ENCODE assay signal across 16 cellular contexts in the genomic region with DNA sequence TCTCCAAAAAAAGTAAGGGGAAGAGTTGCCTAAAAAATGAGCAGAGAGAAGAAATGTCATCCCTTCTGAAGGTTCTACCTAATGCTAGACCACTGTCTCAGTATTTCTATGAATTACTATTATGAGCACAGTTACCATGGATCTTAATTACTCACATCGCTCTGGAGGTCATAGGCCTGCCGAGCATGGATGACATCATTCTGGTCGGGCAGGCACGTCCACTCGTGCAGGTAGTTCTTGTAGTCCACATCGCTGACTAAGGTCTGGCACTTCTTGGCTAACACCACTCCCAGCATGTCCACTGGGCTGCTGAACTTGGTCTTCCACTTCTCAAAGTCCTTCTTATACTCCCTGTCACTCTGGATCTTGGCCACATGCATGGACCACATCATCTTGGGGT.
DNase-seq lines count a peak whose midpoint lies in the region; ATAC-seq, FAIRE-seq and TF ChIP-seq lines count a peak whose summit lies in the region.
"Had no signal": no experiment of that assay in that cellular context is flagged by ENCODE, and none has a peak within 500 bp of the region (broad histone marks: within the 10 kb centered on the region; RNA-seq: fewer than 3 reads in every experiment).

No MANE protein-coding gene starts in this region.

- no peak overlapping the region for H3K4me2 ChIP-seq in HepG2 (ENCODE audit: low read depth, low read length)
- no peak overlapping the region for H3K4me2 ChIP-seq in K562 (ENCODE audit: insufficient read depth, low read length)
- H3K4me2 ChIP-seq: BLaER1 had no signal

- no peak for TF ChIP-seq RAD21 in HepG2 (CRISPR knock-in tag; IDR thresholded peaks at IDR 0.05)
- no peak for TF ChIP-seq RAD21 in K562 (CRISPR knock-in tag; conservative IDR thresholded peaks at IDR 0.05 in 1 of 2, IDR thresholded peaks at IDR 0.05 in 1 of 2)

- H3K4me3 ChIP-seq in HepG2 (replicated peaks in 1 of 3; ENCODE audit: insufficient read depth in 1 of 3, low read depth in 2 of 3, low read length in 3 of 3) (no peak overlapping the region), right lobe of liver (no peak overlapping the region), K562 (no peak overlapping the region)
- H3K4me3 ChIP-seq: BLaER1 had no signal

- TF ChIP-seq EP300 in HepG2 (IDR thresholded peaks at IDR 0.05; ENCODE audit: low read depth in 2 of 2, low read length in 2 of 2): no peak
- no peak for TF ChIP-seq EP300 in HepG2 (CRISPR knock-in tag; IDR thresholded peaks at IDR 0.05; ENCODE audit: borderline replicate concordance)
- no peak for TF ChIP-seq EP300 in K562 (IDR thresholded peaks at IDR 0.05; ENCODE audit: low read length)

- POLR2A ChIA-PET in HepG2 (lab: Yijun Ruan, JAX): no interaction called here
- POLR2A ChIA-PET in K562 (lab: Yijun Ruan, JAX): interaction anchor here (1.2 kb wide), 1 partner anchor 10 kb away, joined by 3 read pairs; no protein-coding TSS in a partner anchor

- FAIRE-seq in HepG2 (lab: Jason Lieb, UNC) (no peak), K562 (lab: Jason Lieb, UNC) (no peak), urothelium cell line (lab: Jason Lieb, UNC) (peak; percentile 56)
- FAIRE-seq: H1 had no signal

- no peak for DNase-seq in HepG2 (ENCODE audit: low spot score)
- DNase-seq in right lobe of liver: no peak
- DNase-seq in K562 (ENCODE audit: extremely low read depth in 1 of 4, low spot score in 3 of 4): no peak
- DNase-seq in kidney tubule cell (ENCODE audit: low spot score): peak; percentile 77
- no peak for DNase-seq in urothelium cell line (ENCODE audit: low spot score)
- no peak for DNase-seq in retina
- DNase-seq in NCI-H1694 (lab: John Stamatoyannopoulos, UW): no peak
- no peak for DNase-seq in cerebellar cortex (ENCODE audit: low spot score)
- DNase-seq: 8988T; CD4-positive, alpha-beta memory T cell; DMS153; DMS79; GF-D8; H9 had no signal

- H3K9me3 ChIP-seq in HepG2 (ENCODE audit: low read length) (no peaks in the 10 kb centered on the region), right lobe of liver (no peaks in the 10 kb centered on the region), K562 (replicated peaks; ENCODE audit: control insufficient read depth, insufficient read depth, low read depth, low read length) (no peaks in the 10 kb centered on the region)
- H3K9me3 ChIP-seq: BLaER1 had no signal

- H2AFZ ChIP-seq in HepG2 (ENCODE audit: low read length) (no peak overlapping the region), K562 (ENCODE audit: low read depth, low read length) (no peak overlapping the region)

- in situ Hi-C loops in HepG2 (cut with HindIII; ENCODE audit: extremely low pct_ligation_motif_present, low pct_unique_long_range_greater_than_20kb): loop anchor here (25.0 kb wide), 1 partner anchor 385 kb away; no protein-coding TSS in a partner anchor
- in situ Hi-C loops in K562 (cut with MboI): no loop called here

- TF ChIP-seq CTCF in HepG2 (CRISPR knock-in tag; IDR thresholded peaks at IDR 0.05): no peak
- TF ChIP-seq CTCF in right lobe of liver (IDR thresholded peaks at IDR 0.05): no peak
- no peak for TF ChIP-seq CTCF in K562 (IDR thresholded peaks at IDR 0.05 in 2 of 3, conservative IDR thresholded peaks at IDR 0.05 in 1 of 3; ENCODE audit: insufficient read depth in 2 of 3, low read depth in 1 of 3, low read length in 3 of 3)

- CTCF ChIA-PET in HepG2 (lab: Yijun Ruan, JAX; ENCODE audit: low intra/inter-chr PET ratio, low total read pairs): no interaction called here
- CTCF ChIA-PET in K562 (lab: Yijun Ruan, JAX; ENCODE audit: low intra/inter-chr PET ratio): no interaction called here

- H3K4me1 ChIP-seq in HepG2 (ENCODE audit: insufficient read depth, low read length) (peaks cover 10% of the 10 kb centered on the region), right lobe of liver (no peaks in the 10 kb centered on the region), K562 (replicated peaks in 1 of 2; ENCODE audit: control insufficient read depth in 2 of 2, insufficient read depth in 2 of 2, low read length in 2 of 2) (no peaks in the 10 kb centered on the region)
- H3K4me1 ChIP-seq: BLaER1 had no signal

- H3K27ac ChIP-seq in HepG2 (ENCODE audit: extremely low read length, insufficient read depth, low read length): no peak overlapping the region
- H3K27ac ChIP-seq in right lobe of liver: no peak overlapping the region
- no peak overlapping the region for H3K27ac ChIP-seq in K562 (ENCODE audit: extremely low read depth, low read depth, low read length)
- H3K27ac ChIP-seq: BLaER1 had no signal

- H3K27me3 ChIP-seq in HepG2 (ENCODE audit: control insufficient read depth in 1 of 2, insufficient read depth in 2 of 2, low read length in 2 of 2): no peaks in the 10 kb centered on the region; a peak in 1 of 5 replicates
- no peaks in the 10 kb centered on the region for H3K27me3 ChIP-seq in right lobe of liver
- H3K27me3 ChIP-seq in K562 (ENCODE audit: control insufficient read depth in 2 of 2, insufficient read depth in 2 of 2, low read length in 2 of 2): no peaks in the 10 kb centered on the region
- H3K27me3 ChIP-seq: BLaER1 had no signal

- H3K36me3 ChIP-seq in HepG2 (replicated peaks in 1 of 2; ENCODE audit: control insufficient read depth in 1 of 2, insufficient read depth in 2 of 2, low read length in 2 of 2): no peaks in the 10 kb centered on the region
- H3K36me3 ChIP-seq in right lobe of liver: no peaks in the 10 kb centered on the region
- no peaks in the 10 kb centered on the region for H3K36me3 ChIP-seq in K562 (ENCODE audit: control insufficient read depth, insufficient read depth, low read length)
- H3K36me3 ChIP-seq: BLaER1 had no signal

- no peak for ATAC-seq in HepG2
- ATAC-seq in right lobe of liver: no peak
- ATAC-seq in K562: no peak

- BruUV-seq in HepG2 (replicated peaks; lab: Mats Ljungman, UMichigan) (no TSS peak), K562 (replicated peaks; lab: Mats Ljungman, UMichigan) (no TSS peak)

- 65% methylated on average over 6 of the region's 6 CpGs for WGBS in HepG2 (ENCODE audit: low lambda C conversion rate)
- 91% methylated on average over 4 of the region's 6 CpGs for WGBS in right lobe of liver (ENCODE audit: insufficient coverage, low coverage, low lambda C conversion rate, missing lambda C conversion rate)
- 47% methylated on average over 6 of the region's 6 CpGs for WGBS in K562 (ENCODE audit: insufficient coverage, low coverage, missing lambda C conversion rate)

- H3K9ac ChIP-seq in HepG2 (ENCODE audit: insufficient read depth, low read depth, low read length): no peak overlapping the region
- no peak overlapping the region for H3K9ac ChIP-seq in K562 (ENCODE audit: insufficient read depth in 1 of 2, low read depth in 2 of 2, low read length in 2 of 2)
- H3K9ac ChIP-seq: BLaER1 had no signal

- H3K9me1 ChIP-seq in K562 (ENCODE audit: control insufficient read depth, insufficient read depth, low read length): no peaks in the 10 kb centered on the region

- intact Hi-C loops in HepG2 (cut with micrococcal nuclease; ENCODE audit: unreplicated experiment) (no loop called here), right lobe of liver (cut with DNase I) (no loop called here), K562 (cut with micrococcal nuclease) (no loop called here)

- no peak for TF ChIP-seq POLR2A in HepG2 (IDR thresholded peaks at IDR 0.05; ENCODE audit: insufficient read depth in 1 of 2, low read depth in 2 of 2, low read length in 2 of 2)
- no peak for TF ChIP-seq POLR2A in right lobe of liver (IDR thresholded peaks at IDR 0.05)
- TF ChIP-seq POLR2A in K562 (conservative IDR thresholded peaks at IDR 0.05): no peak

- no peaks in the 10 kb centered on the region for H4K20me1 ChIP-seq in HepG2 (ENCODE audit: insufficient read depth, low read length)
- H4K20me1 ChIP-seq in K562 (replicated peaks; ENCODE audit: control insufficient read depth, insufficient read depth, low read length): no peaks in the 10 kb centered on the region
- H4K20me1 ChIP-seq: BLaER1 had no signal

- H3K79me2 ChIP-seq in HepG2 (ENCODE audit: insufficient read depth, low read length) (no peaks in the 10 kb centered on the region), K562 (ENCODE audit: control insufficient read depth, insufficient read depth, low read length) (no peaks in the 10 kb centered on the region)

TF ChIP-seq in K562, 482 proteins besides CTCF, POLR2A, EP300 and RAD21 (continues in another document):
- TF ChIP-seq, protein P1, sequence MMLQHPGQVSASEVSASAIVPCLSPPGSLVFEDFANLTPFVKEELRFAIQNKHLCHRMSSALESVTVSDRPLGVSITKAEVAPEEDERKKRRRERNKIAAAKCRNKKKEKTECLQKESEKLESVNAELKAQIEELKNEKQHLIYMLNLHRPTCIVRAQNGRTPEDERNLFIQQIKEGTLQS (IDR thresholded peaks at IDR 0.05): peak; percentile 68
- TF ChIP-seq, protein P1 (CRISPR knock-in tag; conservative IDR thresholded peaks at IDR 0.05): no peak
- 0 out of 2 replicates have a peak, but pooled peaks have one; percentile 18 for TF ChIP-seq ATF7 (IDR thresholded peaks at IDR 0.05)
- TF ChIP-seq ZKSCAN8 (CRISPR knock-in tag; IDR thresholded peaks at IDR 0.05): no peak
- TF ChIP-seq HIVEP1 (CRISPR knock-in tag; IDR thresholded peaks at IDR 0.05): no peak
- no peak for TF ChIP-seq TSC22D4 (tag; IDR thresholded peaks at IDR 0.05)
